19 cellular contexts compared by ENCODE assay signal in the genomic region with DNA sequence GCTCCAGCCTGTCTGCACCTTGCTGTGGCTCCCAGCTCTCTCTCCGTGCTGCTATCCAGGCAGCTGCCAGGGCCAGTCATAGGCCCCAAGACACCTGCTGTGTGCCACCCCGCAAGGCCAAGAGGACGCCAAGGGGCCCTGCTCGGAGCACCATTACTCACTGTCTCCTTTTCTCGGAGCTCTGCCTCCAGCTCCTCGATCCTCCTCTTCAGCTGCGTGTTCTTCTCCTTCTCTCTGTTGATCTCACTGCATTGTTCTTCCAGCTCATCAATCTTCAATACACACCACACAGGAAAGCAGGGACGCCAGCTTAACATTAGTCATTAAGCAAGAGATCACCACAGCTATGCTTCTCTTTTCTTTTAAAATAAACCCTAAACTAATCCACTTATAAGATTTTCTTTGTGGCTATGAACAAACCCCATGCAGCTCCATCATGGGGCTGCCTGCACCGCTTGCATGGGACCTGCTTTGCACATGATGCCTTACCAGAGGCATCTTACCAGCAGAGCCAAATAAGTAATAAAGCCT. TPM values are rescaled to one million over a fixed set of nuclear protein-coding genes. Genes with fewer than 3 reads are reported as not detected.
DNase-seq lines count a peak whose midpoint lies in the region; ATAC-seq and TF ChIP-seq lines count a peak whose summit lies in the region.
"Had no signal": no experiment of that assay in that cellular context is flagged by ENCODE, and none has a peak within 500 bp of the region (broad histone marks: within the 10 kb centered on the region; RNA-seq: fewer than 3 reads in every experiment).

No MANE protein-coding gene starts in this region.

- peaks cover 3% of the 10 kb centered on the region for H3K27me3 Mint-ChIP-seq in activated CD8-positive, alpha-beta memory T cell treated with anti-CD3 and anti-CD28 coated beads, Interleukin-2, amount 10 ng/mL, durations not matched to agents 7 days and 5 days
- H3K27me3 Mint-ChIP-seq in type B pancreatic cell = no peaks in the 10 kb centered on the region
- H3K27me3 Mint-ChIP-seq: activated T-helper 17 cell treated with anti-CD3 and anti-CD28 coated beads, Interleukin-2, amount 50 U/mL, for 72 hours had no signal

- TF ChIP-seq POLR2A in thyroid gland (IDR thresholded peaks at IDR 0.05) = no peak

- WGBS in thyroid gland, 2 donors = 83 to 84% methylated on average over 9 of the region's 9 CpGs

- H2AFZ ChIP-seq in PC-3 (ENCODE audit: low read length) = no peak overlapping the region

- no peaks in the 10 kb centered on the region for H3K9me2 ChIP-seq in PC-3 (replicated peaks; ENCODE audit: low read length)

- peaks cover 6% of the 10 kb centered on the region; the same call in 1 of the 2 replicates for H3K4me1 ChIP-seq in PC-3 (ENCODE audit: insufficient read depth, low read length)
- H3K4me1 ChIP-seq in thyroid gland = peaks cover 12 to 28% of the 10 kb centered on the region in 2 donors
- H3K4me1 ChIP-seq: HAP-1 had no signal

- H3K36me3 ChIP-seq in PC-3 (ENCODE audit: low read depth, low read length) (no peaks in the 10 kb centered on the region), thyroid gland (peaks cover 0 to 4% of the 10 kb centered on the region in 2 donors)
- H3K36me3 ChIP-seq: neutrophil had no signal

- no TSS peak for BruUV-seq in PC-3 (replicated peaks; lab: Mats Ljungman, UMichigan)

- no peaks in the 10 kb centered on the region for H3F3A ChIP-seq in PC-3 (ENCODE audit: low read length, unreplicated experiment)

- no peak for ATAC-seq in activated CD8-positive, alpha-beta memory T cell treated with anti-CD3 and anti-CD28 coated beads, Interleukin-2, amount 10 ng/mL, durations not matched to agents 7 days and 5 days
- peak; percentile 25; the same call in 1 of the 2 replicates for ATAC-seq in PC-3
- ATAC-seq: activated T-helper 17 cell treated with anti-CD3 and anti-CD28 coated beads, Interleukin-2, amount 50 U/mL, for 72 hours had no signal

- intact Hi-C loops in PC-3 (cut with micrococcal nuclease) = no loop called here
- intact Hi-C loops in thyroid gland (cut with DNase I) = loop anchor here (5.0 kb wide), 1 partner anchor 150 kb away; no protein-coding TSS in a partner anchor

- H3K36me3 Mint-ChIP-seq in activated CD8-positive, alpha-beta memory T cell treated with anti-CD3 and anti-CD28 coated beads, Interleukin-2, amount 10 ng/mL, durations not matched to agents 7 days and 5 days = no peaks in the 10 kb centered on the region
- H3K36me3 Mint-ChIP-seq in type B pancreatic cell = no peaks in the 10 kb centered on the region
- H3K36me3 Mint-ChIP-seq: mesothelial cell of epicardium had no signal

- H3K4me3 Mint-ChIP-seq in activated CD8-positive, alpha-beta memory T cell treated with anti-CD3 and anti-CD28 coated beads, Interleukin-2, amount 10 ng/mL, durations not matched to agents 7 days and 5 days = no peak overlapping the region
- no peak overlapping the region for H3K4me3 Mint-ChIP-seq in type B pancreatic cell
- H3K4me3 Mint-ChIP-seq: activated T-helper 17 cell treated with anti-CD3 and anti-CD28 coated beads, Interleukin-2, amount 50 U/mL, for 72 hours; mesothelial cell of epicardium had no signal

- CTCF ChIA-PET in activated CD8-positive, alpha-beta memory T cell treated with anti-CD3 and anti-CD28 coated beads, Interleukin-2, amount 10 ng/mL, durations not matched to agents 7 days and 5 days (lab: Charles Lee) = interaction anchor here (0.9 to 4.7 kb wide), 3 partner anchors 8 to 160 kb away, joined by 3 to 33 read pairs (median 3); partner anchors contain the start of gene C15orf40
- CTCF ChIA-PET in PC-3 (lab: Charles Lee) = no interaction called here

- peaks cover 7% of the 10 kb centered on the region for H3K4me1 Mint-ChIP-seq in activated CD8-positive, alpha-beta memory T cell treated with anti-CD3 and anti-CD28 coated beads, Interleukin-2, amount 10 ng/mL, durations not matched to agents 7 days and 5 days
- peaks cover 40% of the 10 kb centered on the region for H3K4me1 Mint-ChIP-seq in type B pancreatic cell (ENCODE audit: unreplicated experiment)
- H3K4me1 Mint-ChIP-seq: activated T-helper 17 cell treated with anti-CD3 and anti-CD28 coated beads, Interleukin-2, amount 50 U/mL, for 72 hours had no signal

- peak; percentile 33 for DNase-seq in activated CD8-positive, alpha-beta memory T cell treated with anti-CD3 and anti-CD28 coated beads, Interleukin-2, amount 10 ng/mL, durations not matched to agents 7 days and 5 days
- no peak for DNase-seq in activated CD8-positive, alpha-beta memory T cell treated with anti-CD3 and anti-CD28 coated beads, Interleukin-2, amount 50 U/mL, for 4 hours
- DNase-seq in PC-3 (no peak), fibroblast of pulmonary artery (ENCODE audit: low read depth) (peak; percentile 43), type B pancreatic cell (ENCODE audit: extremely low spot score, unreplicated experiment) (peak; percentile 39), NCI-H526 treated with DMSO at 0.1 percent for 48 hours (lab: John Stamatoyannopoulos, UW) (no peak), thyroid gland (no peak)
- DNase-seq in activated CD4-positive, alpha-beta T cell treated with anti-CD3 and anti-CD28 coated beads for 1 hour = no peak
- DNase-seq: cortex of kidney; NCI-H1417 treated with DMSO at 0.1 percent for 48 hours; NCI-H2227 treated with DMSO at 0.1 percent for 48 hours; stimulated activated CD4-positive, alpha-beta T cell treated with anti-CD3 and anti-CD28 coated beads, Interleukin-4, amount 100 ng/mL, for 4 hours; tibial artery had no signal

- no peak for TF ChIP-seq CTCF in PC-3 (conservative IDR thresholded peaks at IDR 0.05; ENCODE audit: low read depth, low read length)
- no peak for TF ChIP-seq CTCF in fibroblast of pulmonary artery (IDR thresholded peaks at IDR 0.05; ENCODE audit: low read length, missing control alignments)
- TF ChIP-seq CTCF in type B pancreatic cell (conservative IDR thresholded peaks at IDR 0.05) = no peak
- TF ChIP-seq CTCF in thyroid gland (IDR thresholded peaks at IDR 0.05) = no peak

- H3K4me2 ChIP-seq in PC-3 (ENCODE audit: low read length) = no peak overlapping the region

- no peaks in the 10 kb centered on the region for H3K79me2 ChIP-seq in PC-3 (ENCODE audit: low read length)

- no peak overlapping the region for H3K27ac Mint-ChIP-seq in activated CD8-positive, alpha-beta memory T cell treated with anti-CD3 and anti-CD28 coated beads, Interleukin-2, amount 10 ng/mL, durations not matched to agents 7 days and 5 days
- H3K27ac Mint-ChIP-seq in type B pancreatic cell = peak overlapping the region; percentile 16
- H3K27ac Mint-ChIP-seq: activated T-helper 17 cell treated with anti-CD3 and anti-CD28 coated beads, Interleukin-2, amount 50 U/mL, for 72 hours; mesothelial cell of epicardium had no signal

- H3K4me3 ChIP-seq in PC-3 (ENCODE audit: low read length) (no peak overlapping the region), fibroblast of pulmonary artery (replicated peaks; ENCODE audit: low read depth, low read length) (no peak overlapping the region), thyroid gland (replicated peaks in 1 of 3) (no peak overlapping the region)
- H3K4me3 ChIP-seq: HAP-1, skin epidermis, tibial artery had no signal

- POLR2A ChIA-PET in PC-3 (lab: Charles Lee; ENCODE audit: unreplicated experiment) = interaction anchor here (0.6 kb wide), 2 partner anchors 94 to 143 kb away, joined by 3 to 6 read pairs; no protein-coding TSS in a partner anchor

- H3K27ac ChIP-seq in PC-3 (ENCODE audit: low read length) (no peak overlapping the region), thyroid gland (no peak overlapping the region)
- H3K27ac ChIP-seq: neutrophil, skin epidermis, tibial artery had no signal

- H4K20me1 ChIP-seq in PC-3 (ENCODE audit: low read length) = no peaks in the 10 kb centered on the region

- H3K9me3 ChIP-seq in PC-3 (ENCODE audit: low read length) = no peaks in the 10 kb centered on the region
- H3K9me3 ChIP-seq in thyroid gland = no peaks in the 10 kb centered on the region
- H3K9me3 ChIP-seq: HAP-1, neutrophil, tibial artery had no signal

- H3K27me3 ChIP-seq in PC-3 (ENCODE audit: low read length) = no peaks in the 10 kb centered on the region
- no peaks in the 10 kb centered on the region for H3K27me3 ChIP-seq in thyroid gland
- H3K27me3 ChIP-seq: neutrophil, tibial artery had no signal

- no peak overlapping the region for H3K9ac ChIP-seq in PC-3 (ENCODE audit: low read length)

- no peaks in the 10 kb centered on the region for H3K9me3 Mint-ChIP-seq in activated CD8-positive, alpha-beta memory T cell treated with anti-CD3 and anti-CD28 coated beads, Interleukin-2, amount 10 ng/mL, durations not matched to agents 7 days and 5 days (ENCODE audit: low read depth)
- H3K9me3 Mint-ChIP-seq in type B pancreatic cell = no peaks in the 10 kb centered on the region
- H3K9me3 Mint-ChIP-seq: activated T-helper 17 cell treated with anti-CD3 and anti-CD28 coated beads, Interleukin-2, amount 50 U/mL, for 72 hours; mesothelial cell of epicardium had no signal

RNA-seq across cellular contexts. Expression of gene WHAMM, which starts 42.6 kb away (rescaled TPM):
- total RNA-seq in activated CD8-positive, alpha-beta memory T cell treated with anti-CD3 and anti-CD28 coated beads, Interleukin-2, amount 10 ng/mL, durations not matched to agents 7 days and 5 days = 10 to 100 TPM in 1 of 2 experiments, 1 to 10 TPM in 1; 9.1 to 11.0 TPM
- total RNA-seq in PC-3 (2014; rRNA removed) = 4.5 and 4.6 TPM in 2 replicates
- 9.0 and 10.9 TPM in 2 replicates for total RNA-seq in type B pancreatic cell (ENCODE audit: low replicate concordance)
- total RNA-seq in thyroid gland = 10 to 100 TPM in 3 of 4 donors, 1 to 10 TPM in 1; 8.8 to 12.2 (median 11.8) TPM

RNA-seq across cellular contexts. Expression of gene FSD2, which starts 46.2 kb away (rescaled TPM):
- total RNA-seq in activated CD8-positive, alpha-beta memory T cell treated with anti-CD3 and anti-CD28 coated beads, Interleukin-2, amount 10 ng/mL, durations not matched to agents 7 days and 5 days = not detected
- total RNA-seq in PC-3 (2014; rRNA removed) (not detected in 2 replicates), type B pancreatic cell (ENCODE audit: low replicate concordance) (not detected in 2 replicates), thyroid gland (1 to 10 TPM in 1 of 4 donors, under 1 TPM in 3; 0.13 to 1.6 (median 0.69) TPM)
- total RNA-seq: activated T-helper 17 cell treated with anti-CD3 and anti-CD28 coated beads, Interleukin-2, amount 50 U/mL, for 72 hours; mesothelial cell of epicardium; SK-MEL-5 had no signal

Comparison
In these comparisons a context has a peak if more than half of its experiments do, and no peak if none do; other contexts are left out.
1. DNase-seq: peak in activated CD8-positive, alpha-beta memory T cell treated with anti-CD3 and anti-CD28 coated beads, Interleukin-2, amount 10 ng/mL, durations not matched to agents 7 days and 5 days (single experiment), fibroblast of pulmonary artery (single experiment) and type B pancreatic cell (single experiment); none in activated CD8-positive, alpha-beta memory T cell treated with anti-CD3 and anti-CD28 coated beads, Interleukin-2, amount 50 U/mL, for 4 hours (single experiment), PC-3 (single experiment), NCI-H526 treated with DMSO at 0.1 percent for 48 hours (single experiment), thyroid gland (0 of 2) and activated CD4-positive, alpha-beta T cell treated with anti-CD3 and anti-CD28 coated beads for 1 hour (single experiment).